Comparison of ENCODE assay signal across 9 cellular contexts in genomic region chr19:1935484-1936208, GRCh38. TPM values are rescaled to one million over a fixed set of nuclear protein-coding genes. Genes with fewer than 3 reads are reported as not detected.
DNase-seq lines count a peak whose midpoint lies in the region; FAIRE-seq and TF ChIP-seq lines count a peak whose summit lies in the region.
"Had no signal": no experiment of that assay in that cellular context is flagged by ENCODE, and none has a peak within 500 bp of the region (broad histone marks: within the 10 kb centered on the region; RNA-seq: fewer than 3 reads in every experiment).

No MANE protein-coding gene starts in this region.

- no peaks in the 10 kb centered on the region for H3K36me3 Mint-ChIP-seq in osteocyte (ENCODE audit: unreplicated experiment)

- TF ChIP-seq CTCF in A673 (conservative IDR thresholded peaks at IDR 0.05; ENCODE audit: low read depth, low read length) = no peak
- no peak for TF ChIP-seq CTCF in hepatocyte (IDR thresholded peaks at IDR 0.05; ENCODE audit: poor library complexity)
- no peak for TF ChIP-seq CTCF in GM20000 (IDR thresholded peaks at IDR 0.05; ENCODE audit: extremely low read depth, missing control alignments)
- TF ChIP-seq CTCF in osteocyte (IDR thresholded peaks at IDR 0.05) = no peak

- no peak for TF ChIP-seq POLR2A in GM12891 (IDR thresholded peaks at IDR 0.05; ENCODE audit: low read depth, low read length)

- no TSS peak for BruUV-seq in A673 (replicated peaks; lab: Mats Ljungman, UMichigan)

- H3K36me3 ChIP-seq in A673 (ENCODE audit: insufficient read depth, low read length, poor library complexity, severe bottlenecking) (no peaks in the 10 kb centered on the region), hepatocyte (replicated peaks; ENCODE audit: insufficient read depth, low read depth) (no peaks in the 10 kb centered on the region)

- H3K27ac ChIP-seq in A673 (ENCODE audit: low read depth, low read length, poor library complexity, severe bottlenecking) (no peak overlapping the region), hepatocyte (peak overlapping the region; percentile 51)

- H3K27me3 ChIP-seq in A673 (replicated peaks; ENCODE audit: insufficient read depth, low read depth, low read length, poor library complexity) (no peaks in the 10 kb centered on the region), hepatocyte (no peaks in the 10 kb centered on the region)

- no peaks in the 10 kb centered on the region for H4K20me1 ChIP-seq in hepatocyte (ENCODE audit: insufficient read depth, poor library complexity, severe bottlenecking)

- H3K79me2 ChIP-seq in hepatocyte = no peaks in the 10 kb centered on the region

- peak; percentile 55 for FAIRE-seq in GM12891 (lab: Jason Lieb, UNC)

- in situ Hi-C loops in SK-MEL-5 (cut with HindIII; ENCODE audit: low pct_unique_long_range_greater_than_20kb, low sequenced_read_pairs) = no loop called here

- H3K9me3 ChIP-seq in A673 (ENCODE audit: low read depth, low read length, poor library complexity, severe bottlenecking) (peaks cover 3% of the 10 kb centered on the region), hepatocyte (ENCODE audit: low read depth) (no peaks in the 10 kb centered on the region)

- DNase-seq in A673 (ENCODE audit: low spot score) (peak; percentile 51), GM12891 (ENCODE audit: insufficient read length, low spot score) (no peak), SK-MEL-5 (ENCODE audit: low read depth, low spot score) (peak; percentile 43), hepatocyte (ENCODE audit: low spot score) (no peak), GM20000 (ENCODE audit: low spot score) (no peak), osteocyte (ENCODE audit: extremely low spot score, unreplicated experiment) (no peak), DMS79 treated with DMSO at 0.1 percent for 48 hours (lab: John Stamatoyannopoulos, UW) (no peak), NCI-H1105 (lab: John Stamatoyannopoulos, UW) (no peak)
- DNase-seq: T-helper 9 cell had no signal

- H3K4me3 Mint-ChIP-seq in osteocyte (ENCODE audit: unreplicated experiment) = no peak overlapping the region

- no peak overlapping the region for H3K4me3 ChIP-seq in A673 (ENCODE audit: low read depth, low read length, poor library complexity, severe bottlenecking)
- H3K4me3 ChIP-seq in hepatocyte = no peak overlapping the region

- H3K27ac Mint-ChIP-seq in osteocyte (ENCODE audit: unreplicated experiment) = no peak overlapping the region

- peaks cover 6% of the 10 kb centered on the region for H3K4me1 Mint-ChIP-seq in osteocyte (ENCODE audit: unreplicated experiment)

- H3K4me1 ChIP-seq in A673 (ENCODE audit: insufficient read depth, low read length, poor library complexity, severe bottlenecking) = peaks cover 18% of the 10 kb centered on the region
- H3K4me1 ChIP-seq in hepatocyte (ENCODE audit: insufficient read depth) = peaks cover 10% of the 10 kb centered on the region

- WGBS in hepatocyte (ENCODE audit: low lambda C conversion rate, missing lambda C conversion rate) = 69% methylated on average over 11 of the region's 11 CpGs

- POLR2A ChIA-PET in A673 (lab: Charles Lee; ENCODE audit: low non-redundant PET) = no interaction called here

- intact Hi-C loops in A673 (cut with micrococcal nuclease; ENCODE audit: unreplicated experiment) = no loop called here

- H2AFZ ChIP-seq in hepatocyte = no peak overlapping the region

- H3K27me3 Mint-ChIP-seq in osteocyte (ENCODE audit: unreplicated experiment) = no peaks in the 10 kb centered on the region

- peaks cover 4% of the 10 kb centered on the region for H3K9me3 Mint-ChIP-seq in osteocyte (ENCODE audit: unreplicated experiment)

- no peaks in the 10 kb centered on the region for H3K9me2 ChIP-seq in hepatocyte (replicated peaks; ENCODE audit: insufficient read depth)

- CTCF ChIA-PET in A673 (lab: Charles Lee) = no interaction called here

- no peak overlapping the region for H3K4me2 ChIP-seq in hepatocyte

TF ChIP-seq in GM12891, 5 proteins besides CTCF, POLR2A, EP300 and RAD21:
- TF ChIP-seq POLR2AphosphoS5 (IDR thresholded peaks at IDR 0.05; ENCODE audit: low read depth, low read length) (no peak), POU2F2 (IDR thresholded peaks at IDR 0.05; ENCODE audit: low read depth, low read length) (no peak), TAF1 (IDR thresholded peaks at IDR 0.05; ENCODE audit: low read depth, low read length) (no peak), PAX5 (IDR thresholded peaks at IDR 0.05; ENCODE audit: insufficient read depth, low read length, severe bottlenecking) (no peak), SPI1 (IDR thresholded peaks at IDR 0.05; ENCODE audit: low read depth, low read length) (no peak)

RNA-seq across cellular contexts. Expression of gene CSNK1G2, which starts 5.3 kb away (rescaled TPM):
- total RNA-seq in A673 (2021) (108 and 118 TPM in 2 replicates), hepatocyte (44.8 and 56.8 TPM in 2 replicates), osteocyte (71.6 and 72.2 TPM in 2 replicates)
- polyA plus RNA-seq in GM12891 (2012; ENCODE audit: low read depth, missing spikeins) = 37.1 TPM
- 45.1 and 49.3 TPM in 2 replicates for total RNA-seq in SK-MEL-5 (2014; rRNA removed; shearing (Covaris generic))
- 60.4 and 66.9 TPM in 2 replicates for polyA plus RNA-seq in SK-MEL-5 (2015; cell fraction: cytosol; rRNA removed)
- polyA plus RNA-seq in SK-MEL-5 (2015; cell fraction: nucleus; rRNA removed) = 304 and 306 TPM in 2 replicates
- polyA plus RNA-seq in hepatocyte = 82.5 and 82.7 TPM in 2 replicates

RNA-seq across cellular contexts. Expression of gene ADAT3, which starts 30.4 kb away (rescaled TPM):
- total RNA-seq in A673 (2021) (14.1 and 18.0 TPM in 2 replicates), hepatocyte (2.4 and 5.3 TPM in 2 replicates), osteocyte (6.8 and 7.4 TPM in 2 replicates)
- polyA plus RNA-seq in GM12891 (2012; ENCODE audit: low read depth, missing spikeins) = 3.9 TPM
- total RNA-seq in SK-MEL-5 (2014; rRNA removed; shearing (Covaris generic)) = 2.6 and 3.0 TPM in 2 replicates
- 2.9 and 4.5 TPM in 2 replicates for polyA plus RNA-seq in SK-MEL-5 (2015; cell fraction: cytosol; rRNA removed)
- polyA plus RNA-seq in SK-MEL-5 (2015; cell fraction: nucleus; rRNA removed) = 2.5 and 9.6 TPM in 2 replicates
- polyA plus RNA-seq in hepatocyte = 11.0 and 11.6 TPM in 2 replicates

RNA-seq across cellular contexts. Expression of gene SCAMP4, which starts 30.4 kb away (rescaled TPM):
- total RNA-seq in A673 (2021) (88.4 and 98.8 TPM in 2 replicates), hepatocyte (69.3 and 77.2 TPM in 2 replicates), osteocyte (75.8 and 79.4 TPM in 2 replicates)
- polyA plus RNA-seq in GM12891 (2012; ENCODE audit: low read depth, missing spikeins) = 22.1 TPM
- 38.5 and 41.7 TPM in 2 replicates for total RNA-seq in SK-MEL-5 (2014; rRNA removed; shearing (Covaris generic))
- 117 and 167 TPM in 2 replicates for polyA plus RNA-seq in SK-MEL-5 (2015; cell fraction: cytosol; rRNA removed)
- 36.9 and 82.5 TPM in 2 replicates for polyA plus RNA-seq in SK-MEL-5 (2015; cell fraction: nucleus; rRNA removed)
- polyA plus RNA-seq in hepatocyte = 89.8 and 103 TPM in 2 replicates

RNA-seq across cellular contexts. Expression of gene ABHD17A, which starts 50.4 kb away (rescaled TPM):
- total RNA-seq in A673 (2021) (56.9 and 60.0 TPM in 2 replicates), hepatocyte (62.5 and 77.5 TPM in 2 replicates), osteocyte (63.4 and 64.0 TPM in 2 replicates)
- 35.6 TPM for polyA plus RNA-seq in GM12891 (2012; ENCODE audit: low read depth, missing spikeins)
- total RNA-seq in SK-MEL-5 (2014; rRNA removed; shearing (Covaris generic)) = 48.0 and 49.7 TPM in 2 replicates
- 57.6 and 63.6 TPM in 2 replicates for polyA plus RNA-seq in SK-MEL-5 (2015; cell fraction: cytosol; rRNA removed)
- 148 and 178 TPM in 2 replicates for polyA plus RNA-seq in SK-MEL-5 (2015; cell fraction: nucleus; rRNA removed)
- 99.7 and 102 TPM in 2 replicates for polyA plus RNA-seq in hepatocyte

Comparison
In these comparisons a context has a peak if more than half of its experiments do, and no peak if none do; other contexts are left out.
1. DNase-seq: peak in A673 (single experiment) and SK-MEL-5 (single experiment); none in GM12891 (single experiment), hepatocyte (single experiment), GM20000 (single experiment), osteocyte (single experiment), DMS79 treated with DMSO at 0.1 percent for 48 hours (single experiment) and NCI-H1105 (single experiment).